12 cellular contexts compared by ENCODE assay signal in the genomic region with DNA sequence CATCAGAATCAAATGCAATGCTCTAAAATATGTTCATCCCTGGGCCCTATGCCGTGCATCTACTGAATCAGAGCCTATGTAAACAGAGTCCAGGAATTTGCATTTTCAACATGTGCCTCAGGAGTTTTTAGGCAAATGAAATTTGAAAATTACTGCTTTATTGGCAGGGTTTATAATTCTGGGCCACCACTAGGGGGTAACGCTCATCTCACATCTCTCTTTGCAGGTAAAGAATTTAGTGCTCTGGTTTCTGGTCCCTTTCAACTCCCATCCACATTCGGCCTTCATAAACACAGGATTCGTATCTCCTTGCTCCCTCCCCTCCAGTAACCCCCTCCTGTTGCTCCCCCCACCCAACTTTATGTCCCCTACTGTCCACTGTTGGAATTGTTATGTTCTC. TPM values are rescaled to one million over a fixed set of nuclear protein-coding genes. Genes with fewer than 3 reads are reported as not detected.
DNase-seq lines count a peak whose midpoint lies in the region; ATAC-seq and TF ChIP-seq lines count a peak whose summit lies in the region.
"Had no signal": no experiment of that assay in that cellular context is flagged by ENCODE, and none has a peak within 500 bp of the region (broad histone marks: within the 10 kb centered on the region; RNA-seq: fewer than 3 reads in every experiment).

No MANE protein-coding gene starts in this region.

- no peaks in the 10 kb centered on the region for H3F3A ChIP-seq in GM23248 (ENCODE audit: insufficient read depth)

- H3K4me3 ChIP-seq in GM06990 (replicated peaks; ENCODE audit: low read depth, low read length) (no peak overlapping the region), adipocyte (ENCODE audit: low read length) (no peak overlapping the region), right lobe of liver (no peak overlapping the region), GM23248 (no peak overlapping the region)
- H3K4me3 ChIP-seq: gastrocnemius medialis, uterus had no signal

- 41% methylated on average over 4 of the region's 4 CpGs for WGBS in right lobe of liver (ENCODE audit: insufficient coverage, low coverage, low lambda C conversion rate, missing lambda C conversion rate)
- WGBS in GM23248 (ENCODE audit: low coverage in 1 of 2, low lambda C conversion rate in 2 of 2, missing lambda C conversion rate in 2 of 2), 2 experiments = 82% methylated on average over 4 of the region's 4 CpGs

- no peak overlapping the region for H3K4me2 ChIP-seq in GM23248 (ENCODE audit: unreplicated experiment)

- no peaks in the 10 kb centered on the region for H3K9me3 ChIP-seq in adipocyte (ENCODE audit: control insufficient read depth, low read length)
- no peaks in the 10 kb centered on the region for H3K9me3 ChIP-seq in right lobe of liver
- H3K9me3 ChIP-seq in GM23248 (ENCODE audit: low read depth) = no peaks in the 10 kb centered on the region
- H3K9me3 ChIP-seq: gastrocnemius medialis, uterus had no signal

- H3K9ac ChIP-seq in adipocyte (ENCODE audit: low read length) (no peak overlapping the region), GM23248 (no peak overlapping the region)

- TF ChIP-seq POLR2A in right lobe of liver (IDR thresholded peaks at IDR 0.05) = no peak

- H3K27me3 ChIP-seq in GM06990 (replicated peaks; ENCODE audit: control insufficient read depth, insufficient read depth, low read length) (no peaks in the 10 kb centered on the region), adipocyte (replicated peaks; ENCODE audit: control insufficient read depth, insufficient read depth, low read length) (peaks cover 47% of the 10 kb centered on the region), right lobe of liver (no peaks in the 10 kb centered on the region), GM23248 (replicated peaks; ENCODE audit: insufficient read depth) (no peaks in the 10 kb centered on the region)
- H3K27me3 ChIP-seq: gastrocnemius medialis, uterus had no signal

- no peaks in the 10 kb centered on the region for H4K20me1 ChIP-seq in GM23248 (ENCODE audit: insufficient read depth)

- no peak for DNase-seq in GM06990 (ENCODE audit: extremely low read depth, insufficient read length)
- DNase-seq in adipocyte (ENCODE audit: low read depth) = peak; percentile 12
- no peak for DNase-seq in right lobe of liver
- no peak for DNase-seq in epidermal melanocyte (ENCODE audit: insufficient read length, low spot score)
- DNase-seq in GM23248 = no peak
- DNase-seq in stimulated activated CD4-positive, alpha-beta T cell treated with anti-CD3 and anti-CD28 coated beads, Interleukin-4, amount 100 ng/mL, for 1 hour = no peak
- DNase-seq: activated CD4-positive, CD25-positive, alpha-beta regulatory T cell; gastrocnemius medialis; NCI-H510A; uterus had no signal

- H2AFZ ChIP-seq in GM23248 = no peak overlapping the region

- H3K36me3 ChIP-seq in GM06990 (ENCODE audit: control insufficient read depth, insufficient read depth, low read length) (no peaks in the 10 kb centered on the region; the same call in 1 of the 2 replicates), adipocyte (ENCODE audit: control insufficient read depth, insufficient read depth, low read length, severe bottlenecking) (no peaks in the 10 kb centered on the region), right lobe of liver (no peaks in the 10 kb centered on the region), GM23248 (ENCODE audit: low read depth) (no peaks in the 10 kb centered on the region)
- H3K36me3 ChIP-seq: gastrocnemius medialis, uterus had no signal

- in situ Hi-C loops in GM23248 (cut with MboI) = no loop called here

- H3K4me1 ChIP-seq in adipocyte (ENCODE audit: control insufficient read depth, insufficient read depth, low read length) (peaks cover 36% of the 10 kb centered on the region), right lobe of liver (no peaks in the 10 kb centered on the region), GM23248 (ENCODE audit: insufficient read depth) (peaks cover 23% of the 10 kb centered on the region)
- H3K4me1 ChIP-seq: gastrocnemius medialis, uterus had no signal

- TF ChIP-seq CTCF in GM06990 (IDR thresholded peaks at IDR 0.05; ENCODE audit: insufficient read depth, low read length, poor library complexity, severe bottlenecking) (peak; percentile 50), right lobe of liver (IDR thresholded peaks at IDR 0.05) (peak in 3 of 4 donors; percentile 14 to 40 (median 36))

- H3K27ac ChIP-seq in right lobe of liver = no peak overlapping the region
- H3K27ac ChIP-seq in GM23248 = no peak overlapping the region
- H3K27ac ChIP-seq: gastrocnemius medialis, uterus had no signal

- intact Hi-C loops in right lobe of liver (cut with DNase I) = no loop called here

- ATAC-seq in HG03175 (IDR thresholded peaks at IDR 0.05; ENCODE audit: unreplicated experiment) (peak; percentile 61), right lobe of liver (no peak), HG02610 (IDR thresholded peaks at IDR 0.05; ENCODE audit: unreplicated experiment) (no peak)
- ATAC-seq: gastrocnemius medialis had no signal

- H3K79me2 ChIP-seq in GM23248 (ENCODE audit: insufficient read depth) = no peaks in the 10 kb centered on the region

- H3K9me2 ChIP-seq in GM23248 (ENCODE audit: insufficient read depth) = no peaks in the 10 kb centered on the region

RNA-seq across cellular contexts. Expression of a gene that starts 49.3 kb away (rescaled TPM):
- total RNA-seq in right lobe of liver = under 1 TPM in 2 of 6 experiments, not detected in 4; 0.30 to 0.31 TPM
- 3.9 and 6.8 TPM in 2 replicates for total RNA-seq in GM23248 (2014; rRNA removed; shearing (Covaris generic))
- 11.4 and 11.5 TPM in 2 replicates for polyA plus RNA-seq in GM23248 (2016; fragmentation: Nextera tagmentation; extraction: Ambion mirVana)
- total RNA-seq: gastrocnemius medialis had no signal
